8 cellular contexts compared by ENCODE assay signal in the genomic region with DNA sequence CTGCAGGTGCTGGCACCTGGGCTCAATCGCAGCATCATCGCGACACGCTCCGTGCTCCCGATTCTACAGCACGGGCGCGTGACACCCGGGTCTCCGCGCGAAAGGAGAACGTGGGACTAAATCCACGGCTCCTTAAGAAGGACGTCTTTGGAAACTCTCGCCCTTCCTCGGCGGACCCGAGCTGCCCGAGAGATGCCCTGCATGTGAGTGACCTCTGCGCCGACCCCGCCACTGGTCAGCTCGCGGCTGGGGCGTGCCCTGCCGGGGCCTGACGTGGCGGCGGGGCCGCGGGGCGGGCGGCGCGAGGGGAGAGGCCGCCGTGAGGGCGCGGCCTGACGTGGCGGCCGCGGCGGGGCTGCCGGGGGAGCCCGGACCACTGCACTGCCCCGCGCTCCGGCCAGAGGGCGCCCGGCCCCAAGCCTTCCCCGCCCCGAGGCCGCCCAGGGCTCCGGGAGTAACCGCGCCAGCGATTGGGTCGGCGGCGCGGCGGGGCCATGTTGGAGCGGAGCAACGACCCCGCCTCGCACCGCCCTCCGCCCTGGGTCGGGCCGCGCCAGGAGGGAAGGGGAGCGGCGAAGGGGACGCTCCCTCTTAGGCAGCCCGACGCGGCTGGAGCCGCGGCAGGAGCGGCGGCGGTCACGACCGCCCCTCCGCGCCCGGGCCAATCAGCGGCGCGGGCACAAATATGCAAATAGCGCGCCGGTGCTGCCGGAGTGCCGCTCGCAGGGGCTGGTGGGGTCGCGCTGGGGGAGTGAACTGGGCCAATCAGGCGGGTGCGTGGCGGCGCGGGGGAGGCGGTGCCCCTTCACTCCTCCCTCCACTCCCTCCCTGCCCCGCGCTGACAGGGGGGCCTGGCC.
DNase-seq lines count a peak whose midpoint lies in the region; ATAC-seq and TF ChIP-seq lines count a peak whose summit lies in the region.

No MANE protein-coding gene starts in this region.

- no peaks in the 10 kb centered on the region for H3K36me3 ChIP-seq in HUES48 (ENCODE audit: control insufficient read depth, insufficient read depth, low read length)

- H3K27me3 ChIP-seq in HUES48 (ENCODE audit: control insufficient read depth, insufficient read depth, low read length) = no peaks in the 10 kb centered on the region

- H3K4me3 Mint-ChIP-seq in endothelial cell (ENCODE audit: unreplicated experiment) = peak overlapping the region; percentile 87

- H3K9me3 ChIP-seq in HUES48 (ENCODE audit: control insufficient read depth, insufficient read depth, low read length) = no peaks in the 10 kb centered on the region

- H3K27ac Mint-ChIP-seq in endothelial cell (ENCODE audit: unreplicated experiment) = peak overlapping the region; percentile 31

- H3K4me1 ChIP-seq in HUES48 (ENCODE audit: control insufficient read depth, insufficient read depth, low read length) = peaks cover 20% of the 10 kb centered on the region; the same call in 1 of the 2 replicates

- peak overlapping the region; percentile 94 for H3K9ac ChIP-seq in HUES48 (ENCODE audit: low read depth, low read length)

- peaks cover 4% of the 10 kb centered on the region for H3K27me3 Mint-ChIP-seq in endothelial cell (ENCODE audit: unreplicated experiment)

- no peaks in the 10 kb centered on the region for H3K9me3 Mint-ChIP-seq in endothelial cell (ENCODE audit: unreplicated experiment)

- TF ChIP-seq CTCF in endothelial cell (IDR thresholded peaks at IDR 0.05; ENCODE audit: unreplicated experiment) = peak; percentile 63

- peak overlapping the region; percentile 87 for H3K4me3 ChIP-seq in HUES48 (ENCODE audit: low read depth, low read length)

- ATAC-seq in GM21423 (IDR thresholded peaks at IDR 0.05; ENCODE audit: unreplicated experiment) = peak; percentile 83

- H3K36me3 Mint-ChIP-seq in endothelial cell (ENCODE audit: low read depth, unreplicated experiment) = peaks cover 7% of the 10 kb centered on the region

- peak overlapping the region; percentile 97 for H3K27ac ChIP-seq in HUES48 (ENCODE audit: low read depth, low read length)

- peaks cover 17% of the 10 kb centered on the region for H3K4me1 Mint-ChIP-seq in endothelial cell (ENCODE audit: unreplicated experiment)

- DNase-seq in D341Med (ENCODE audit: low spot score) (peak; percentile 98), NOMO-1 treated with dmso at 0.1 percent for 144 hours (lab: John Stamatoyannopoulos, UW; ENCODE audit: unreplicated experiment) (peak; percentile 95), endothelial cell (ENCODE audit: low spot score) (peak; percentile 97), midbrain (lab: John Stamatoyannopoulos, UW) (peak; percentile 99)
- DNase-seq in activated CD8-positive, alpha-beta memory T cell treated with anti-CD3 and anti-CD28 coated beads, Interleukin-2, amount 50 U/mL, for 24 hours (ENCODE audit: extremely low read depth) = peak; percentile 78
- peak; percentile 90 to 91 for DNase-seq in stimulated activated CD8-positive, alpha-beta memory T cell treated with anti-CD3 and anti-CD28 coated beads, Interleukin-15, amount 100 ng/mL, for 48 hours (ENCODE audit: low read depth in 2 of 2)

Comparison
In these comparisons a context has a peak if more than half of its experiments do, and no peak if none do; other contexts are left out.
1. Peak in every context shown above with its lines: DNase-seq, ATAC-seq, H3K4me3 ChIP-seq and H3K27ac ChIP-seq.